ENCODE assay signal across 23 cellular contexts in the genomic region with DNA sequence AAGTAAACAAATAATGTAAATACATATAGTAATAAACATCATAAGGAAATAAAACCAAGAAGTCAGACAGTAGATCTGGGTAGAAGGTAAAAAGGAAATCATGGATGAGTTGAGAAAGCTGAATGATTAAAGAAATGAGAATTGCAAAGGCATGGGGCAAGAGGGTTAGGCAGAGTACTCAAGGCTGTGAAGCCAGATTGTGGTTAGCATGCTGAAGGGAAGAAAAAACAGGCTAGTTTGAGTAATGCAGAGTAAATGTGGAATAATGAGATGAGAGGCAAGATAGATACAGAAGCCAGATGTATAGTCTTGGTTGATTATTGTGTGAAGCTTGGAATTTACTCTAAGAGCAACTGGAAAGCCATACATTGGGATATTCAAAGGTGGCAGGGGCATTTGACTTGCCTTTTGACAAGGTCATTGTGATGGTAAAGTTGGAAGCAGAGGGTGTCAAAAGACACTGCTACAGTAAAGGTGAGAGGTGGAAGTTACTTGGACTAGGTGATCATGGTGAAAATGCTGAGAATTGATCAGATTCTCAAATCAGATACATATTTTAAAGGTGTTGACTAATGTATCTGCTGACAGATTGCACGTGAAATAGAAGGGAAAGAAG.
DNase-seq lines count a peak whose midpoint lies in the region; ATAC-seq and TF ChIP-seq lines count a peak whose summit lies in the region.
"Had no signal": no experiment of that assay in that cellular context is flagged by ENCODE, and none has a peak within 500 bp of the region (broad histone marks: within the 10 kb centered on the region; RNA-seq: fewer than 3 reads in every experiment).

No MANE protein-coding gene starts in this region.

- CTCF ChIA-PET in WTC11 (lab: Charles Lee), result no interaction called here

- peaks cover 21% of the 10 kb centered on the region for H3K4me1 Mint-ChIP-seq in WTC11
- H3K4me1 Mint-ChIP-seq: CD4-positive, alpha-beta memory T cell had no signal

- DNase-seq in LHCN-M2 (ENCODE audit: low read depth) (peak; percentile 5), WTC11 (ENCODE audit: low spot score) (no peak), choroid plexus epithelial cell (ENCODE audit: low read depth) (peak; percentile 32), non-pigmented ciliary epithelial cell (ENCODE audit: low read depth) (peak; percentile 6), Ammon's horn (ENCODE audit: low spot score) (no peak)
- no peak for DNase-seq in activated CD4-positive, alpha-beta T cell treated with anti-CD3 and anti-CD28 coated beads for 48 hours
- DNase-seq: Caco-2; CD4-positive, alpha-beta memory T cell; DMS153; Karpas-422; MM.1S; NCI-H1048; NCI-H1417 treated with DMSO at 0.1 percent for 48 hours; NCI-H187; NCI-H2107; NCI-H446 treated with DMSO at 0.1 percent for 48 hours; NCI-H526 treated with DMSO at 0.1 percent for 48 hours; RPMI8226; SHP77; T-helper 1 cell had no signal

- H3K27ac Mint-ChIP-seq in WTC11, result no peak overlapping the region
- H3K27ac Mint-ChIP-seq: CD4-positive, alpha-beta memory T cell had no signal

- POLR2A ChIA-PET in WTC11 (lab: Charles Lee), result no interaction called here

- ATAC-seq in WTC11, result peak; percentile 73
- no peak for ATAC-seq in GM21367 (IDR thresholded peaks at IDR 0.05; ENCODE audit: unreplicated experiment)

- no peak overlapping the region for H3K4me3 Mint-ChIP-seq in WTC11
- H3K4me3 Mint-ChIP-seq: CD4-positive, alpha-beta memory T cell had no signal

- TF ChIP-seq CTCF in WTC11 (IDR thresholded peaks at IDR 0.05) (no peak), choroid plexus epithelial cell (conservative IDR thresholded peaks at IDR 0.05; ENCODE audit: low read depth, low read length) (no peak)

- H3K4me3 ChIP-seq in choroid plexus epithelial cell (ENCODE audit: low read depth, low read length), result no peak overlapping the region
- H3K4me3 ChIP-seq: BLaER1, SK-N-MC had no signal

- no peaks in the 10 kb centered on the region for H3K27me3 Mint-ChIP-seq in WTC11 (ENCODE audit: low read depth)
- H3K27me3 Mint-ChIP-seq: CD4-positive, alpha-beta memory T cell had no signal

- H3K9me3 Mint-ChIP-seq in WTC11, result peaks cover 4% of the 10 kb centered on the region; the same call in 1 of the 2 replicates

- no peaks in the 10 kb centered on the region for H3K36me3 Mint-ChIP-seq in WTC11
- H3K36me3 Mint-ChIP-seq: CD4-positive, alpha-beta memory T cell had no signal

TF ChIP-seq in WTC11, 78 proteins besides CTCF, POLR2A, EP300 and RAD21:
- no peak for TF ChIP-seq NR2C2 (CRISPR knock-in tag; IDR thresholded peaks at IDR 0.05)
- TF ChIP-seq, protein P1, sequence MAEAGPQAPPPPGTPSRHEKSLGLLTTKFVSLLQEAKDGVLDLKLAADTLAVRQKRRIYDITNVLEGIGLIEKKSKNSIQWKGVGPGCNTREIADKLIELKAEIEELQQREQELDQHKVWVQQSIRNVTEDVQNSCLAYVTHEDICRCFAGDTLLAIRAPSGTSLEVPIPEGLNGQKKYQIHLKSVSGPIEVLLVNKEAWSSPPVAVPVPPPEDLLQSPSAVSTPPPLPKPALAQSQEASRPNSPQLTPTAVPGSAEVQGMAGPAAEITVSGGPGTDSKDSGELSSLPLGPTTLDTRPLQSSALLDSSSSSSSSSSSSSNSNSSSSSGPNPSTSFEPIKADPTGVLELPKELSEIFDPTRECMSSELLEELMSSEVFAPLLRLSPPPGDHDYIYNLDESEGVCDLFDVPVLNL (CRISPR knock-in tag; IDR thresholded peaks at IDR 0.05; ENCODE audit: borderline replicate concordance, low read depth), result no peak
- no peak for TF ChIP-seq ZNF317 (CRISPR knock-in tag; IDR thresholded peaks at IDR 0.05; ENCODE audit: borderline replicate concordance, low read depth)
- TF ChIP-seq GRHL2 (CRISPR knock-in tag; IDR thresholded peaks at IDR 0.05; ENCODE audit: insufficient replicate concordance, severe bottlenecking), result no peak
- TF ChIP-seq, protein P2, sequence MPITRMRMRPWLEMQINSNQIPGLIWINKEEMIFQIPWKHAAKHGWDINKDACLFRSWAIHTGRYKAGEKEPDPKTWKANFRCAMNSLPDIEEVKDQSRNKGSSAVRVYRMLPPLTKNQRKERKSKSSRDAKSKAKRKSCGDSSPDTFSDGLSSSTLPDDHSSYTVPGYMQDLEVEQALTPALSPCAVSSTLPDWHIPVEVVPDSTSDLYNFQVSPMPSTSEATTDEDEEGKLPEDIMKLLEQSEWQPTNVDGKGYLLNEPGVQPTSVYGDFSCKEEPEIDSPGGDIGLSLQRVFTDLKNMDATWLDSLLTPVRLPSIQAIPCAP (CRISPR knock-in tag; IDR thresholded peaks at IDR 0.05), result no peak
- no peak for TF ChIP-seq JUN (CRISPR knock-in tag; IDR thresholded peaks at IDR 0.05)
- TF ChIP-seq RELA (CRISPR knock-in tag; IDR thresholded peaks at IDR 0.05; ENCODE audit: borderline replicate concordance), result no peak
- TF ChIP-seq SOX15 (CRISPR knock-in tag; IDR thresholded peaks at IDR 0.05), result no peak
- TF ChIP-seq ZNF138 (CRISPR knock-in tag; conservative IDR thresholded peaks at IDR 0.05), result no peak
- TF ChIP-seq ESRRA (CRISPR knock-in tag; IDR thresholded peaks at IDR 0.05; ENCODE audit: borderline replicate concordance), result no peak
- TF ChIP-seq, protein P3, sequence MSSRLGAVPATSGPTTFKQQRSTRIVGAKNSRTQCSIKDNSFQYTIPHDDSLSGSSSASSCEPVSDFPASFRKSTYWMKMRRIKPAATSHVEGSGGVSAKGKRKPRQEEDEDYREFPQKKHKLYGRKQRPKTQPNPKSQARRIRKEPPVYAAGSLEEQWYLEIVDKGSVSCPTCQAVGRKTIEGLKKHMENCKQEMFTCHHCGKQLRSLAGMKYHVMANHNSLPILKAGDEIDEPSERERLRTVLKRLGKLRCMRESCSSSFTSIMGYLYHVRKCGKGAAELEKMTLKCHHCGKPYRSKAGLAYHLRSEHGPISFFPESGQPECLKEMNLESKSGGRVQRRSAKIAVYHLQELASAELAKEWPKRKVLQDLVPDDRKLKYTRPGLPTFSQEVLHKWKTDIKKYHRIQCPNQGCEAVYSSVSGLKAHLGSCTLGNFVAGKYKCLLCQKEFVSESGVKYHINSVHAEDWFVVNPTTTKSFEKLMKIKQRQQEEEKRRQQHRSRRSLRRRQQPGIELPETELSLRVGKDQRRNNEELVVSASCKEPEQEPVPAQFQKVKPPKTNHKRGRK (CRISPR knock-in tag; IDR thresholded peaks at IDR 0.05; ENCODE audit: borderline replicate concordance), result no peak

Comparison
In these comparisons a context has a peak if more than half of its experiments do, and no peak if none do; other contexts are left out.
1. DNase-seq: peak in LHCN-M2 (single experiment), choroid plexus epithelial cell (single experiment) and non-pigmented ciliary epithelial cell (single experiment); none in WTC11 (single experiment), activated CD4-positive, alpha-beta T cell treated with anti-CD3 and anti-CD28 coated beads for 48 hours (single experiment) and Ammon's horn (single experiment).